Comparison of ENCODE assay signal across 27 cellular contexts in the genomic region with DNA sequence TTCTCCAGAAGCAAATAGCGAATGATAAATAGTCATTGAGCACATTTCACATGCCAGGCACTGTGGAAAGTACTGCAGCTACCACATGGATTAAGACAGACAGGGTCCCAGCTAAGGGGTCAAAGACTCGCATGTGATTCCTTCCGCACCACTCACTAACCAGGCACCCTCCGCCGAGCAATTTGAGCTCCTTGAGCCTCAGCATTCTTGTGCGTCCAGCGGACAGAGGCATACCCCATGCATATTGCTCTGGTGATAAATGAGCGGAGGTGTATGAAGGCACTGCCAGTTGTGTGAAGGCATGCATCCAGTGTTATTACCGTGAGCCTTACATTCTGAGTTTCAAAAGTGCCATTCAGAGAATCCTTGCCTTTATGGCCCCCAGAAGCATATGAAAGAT.
"Had no signal": no experiment of that assay in that cellular context is flagged by ENCODE, and none has a peak within 500 bp of the region (broad histone marks: within the 10 kb centered on the region; RNA-seq: fewer than 3 reads in every experiment).

No MANE protein-coding gene starts in this region.

- H3K9me3 ChIP-seq: left ventricle myocardium inferior, mucosa of descending colon, ovary, vagina had no signal

- H3K4me3 ChIP-seq: left ventricle myocardium inferior, lung, mucosa of descending colon, ovary, skin epidermis, vagina had no signal

- H3K4me3 Mint-ChIP-seq: activated B cell treated with CpG ODN at 0.5 μM for 24 hours; activated CD4-positive, alpha-beta T cell treated with anti-CD3 and anti-CD28 coated beads for 36 hours; activated CD8-positive, alpha-beta memory T cell treated with anti-CD3 and anti-CD28 coated beads, Interleukin-2, amount 10 ng/mL, durations not matched to agents 7 days and 5 days; activated CD8-positive, alpha-beta T cell treated with anti-CD3 and anti-CD28 coated beads, Interleukin-2, amount 10 ng/mL, durations not matched to agents 7 days and 5 days; activated naive CD4-positive, alpha-beta T cell treated with anti-CD3 and anti-CD28 coated beads, Interleukin-2, amount 50 U/mL, for 24 hours; activated naive CD8-positive, alpha-beta T cell treated with anti-CD3 and anti-CD28 coated beads, Interleukin-2, amount 50 U/mL, for 24 hours; natural killer cell treated with Interleukin-12 subunit alpha and Interleukin-12 subunit beta and Interleukin-15 and Interleukin-18, amount 100 ng/mL, for 72 hours; stimulated activated effector memory CD8-positive, alpha-beta T cell treated with anti-CD3 and anti-CD28 coated beads, Interleukin-12 subunit alpha, Interleukin-12 subunit beta, amount 100 ng/mL, for 72 hours; stimulated activated naive CD8-positive, alpha-beta T cell treated with anti-CD3 and anti-CD28 coated beads, Interleukin-15, Interleukin-2, amounts not matched to agents 100 ng/mL and 50 ng/mL, for 24 hours; type B pancreatic cell had no signal

- H3K27me3 ChIP-seq: ovary, vagina had no signal

- H3K27ac Mint-ChIP-seq: activated B cell treated with CpG ODN at 0.5 μM for 24 hours; activated CD4-positive, alpha-beta T cell treated with anti-CD3 and anti-CD28 coated beads for 36 hours; activated CD8-positive, alpha-beta memory T cell treated with anti-CD3 and anti-CD28 coated beads, Interleukin-2, amount 10 ng/mL, durations not matched to agents 7 days and 5 days; activated CD8-positive, alpha-beta T cell treated with anti-CD3 and anti-CD28 coated beads, Interleukin-2, amount 10 ng/mL, durations not matched to agents 7 days and 5 days; activated naive CD4-positive, alpha-beta T cell treated with anti-CD3 and anti-CD28 coated beads, Interleukin-2, amount 50 U/mL, for 24 hours; activated naive CD8-positive, alpha-beta T cell treated with anti-CD3 and anti-CD28 coated beads, Interleukin-2, amount 50 U/mL, for 24 hours; activated T-helper 2 cell treated with anti-CD3 and anti-CD28 coated beads, Interferon-gamma antibody, Interleukin-2, Interleukin-4, amounts not matched to agents 10 μg/mL and 5 μg/mL and 100 μg/mL, durations not matched to agents 14 hours and 24 hours and 36 hours; natural killer cell treated with Interleukin-12 subunit alpha and Interleukin-12 subunit beta and Interleukin-15 and Interleukin-18, amount 100 ng/mL, for 72 hours; progenitor cell of endocrine pancreas; stimulated activated effector memory CD8-positive, alpha-beta T cell treated with anti-CD3 and anti-CD28 coated beads, Interleukin-12 subunit alpha, Interleukin-12 subunit beta, amount 100 ng/mL, for 72 hours; stimulated activated naive CD8-positive, alpha-beta T cell treated with anti-CD3 and anti-CD28 coated beads, Interleukin-15, Interleukin-2, amounts not matched to agents 100 ng/mL and 50 ng/mL, for 24 hours; type B pancreatic cell had no signal

- H3K36me3 ChIP-seq: left ventricle myocardium inferior, ovary, vagina had no signal

- H3K9me3 Mint-ChIP-seq: activated naive CD8-positive, alpha-beta T cell treated with anti-CD3 and anti-CD28 coated beads, Interleukin-2, amount 50 U/mL, for 24 hours; activated T-helper 2 cell treated with anti-CD3 and anti-CD28 coated beads, Interferon-gamma antibody, Interleukin-2, Interleukin-4, amounts not matched to agents 10 μg/mL and 5 μg/mL and 100 μg/mL, durations not matched to agents 14 hours and 24 hours and 36 hours; type B pancreatic cell had no signal

- DNase-seq: activated B cell treated with CpG ODN at 0.5 μM for 24 hours; activated CD4-positive, alpha-beta T cell treated with anti-CD3 and anti-CD28 coated beads for 36 hours; activated CD8-positive, alpha-beta memory T cell treated with anti-CD3 and anti-CD28 coated beads, Interleukin-2, amount 10 ng/mL, durations not matched to agents 7 days and 5 days; activated CD8-positive, alpha-beta T cell treated with anti-CD3 and anti-CD28 coated beads, Interleukin-2, amount 10 ng/mL, durations not matched to agents 7 days and 5 days; activated naive CD8-positive, alpha-beta T cell treated with anti-CD3 and anti-CD28 coated beads, Interleukin-2, amount 50 U/mL, for 24 hours; activated T-cell treated with anti-CD3 and anti-CD28 coated beads, Interleukin-2, amount 50 U/mL, for 48 hours; amygdala; effector CD4-positive, alpha-beta T cell; kidney glomerular epithelial cell; left ventricle myocardium inferior; mucosa of descending colon; ovary; stimulated activated CD4-positive, alpha-beta T cell treated with anti-CD3 and anti-CD28 coated beads, Interleukin-12 subunit alpha, Interleukin-12 subunit beta, amount 100 ng/mL, for 4 hours; stimulated activated CD4-positive, alpha-beta T cell treated with anti-CD3 and anti-CD28 coated beads, Interleukin-4, amount 100 ng/mL, for 24 hours; T-helper 2 cell had no signal

- H3K27me3 Mint-ChIP-seq: activated CD8-positive, alpha-beta memory T cell treated with anti-CD3 and anti-CD28 coated beads, Interleukin-2, amount 10 ng/mL, durations not matched to agents 7 days and 5 days had no signal

- H3K4me1 ChIP-seq: left ventricle myocardium inferior, vagina had no signal

- H3K27ac ChIP-seq: epithelial cell of prostate, left ventricle myocardium inferior, ovary, skin epidermis, vagina had no signal

- H3K36me3 Mint-ChIP-seq: activated CD8-positive, alpha-beta memory T cell treated with anti-CD3 and anti-CD28 coated beads, Interleukin-2, amount 10 ng/mL, durations not matched to agents 7 days and 5 days; activated naive CD4-positive, alpha-beta T cell treated with anti-CD3 and anti-CD28 coated beads, Interleukin-2, amount 50 U/mL, for 24 hours; natural killer cell treated with Interleukin-12 subunit alpha and Interleukin-12 subunit beta and Interleukin-15 and Interleukin-18, amount 100 ng/mL, for 72 hours; stimulated activated effector memory CD8-positive, alpha-beta T cell treated with anti-CD3 and anti-CD28 coated beads, Interleukin-12 subunit alpha, Interleukin-12 subunit beta, amount 100 ng/mL, for 72 hours; type B pancreatic cell had no signal

- H3K4me1 Mint-ChIP-seq: activated B cell treated with CpG ODN at 0.5 μM for 24 hours; activated CD4-positive, alpha-beta T cell treated with anti-CD3 and anti-CD28 coated beads for 36 hours; activated CD8-positive, alpha-beta memory T cell treated with anti-CD3 and anti-CD28 coated beads, Interleukin-2, amount 10 ng/mL, durations not matched to agents 7 days and 5 days; activated naive CD4-positive, alpha-beta T cell treated with anti-CD3 and anti-CD28 coated beads, Interleukin-2, amount 50 U/mL, for 24 hours; activated naive CD8-positive, alpha-beta T cell treated with anti-CD3 and anti-CD28 coated beads, Interleukin-2, amount 50 U/mL, for 24 hours; stimulated activated effector memory CD8-positive, alpha-beta T cell treated with anti-CD3 and anti-CD28 coated beads, Interleukin-12 subunit alpha, Interleukin-12 subunit beta, amount 100 ng/mL, for 72 hours had no signal

- ATAC-seq: activated CD4-positive, alpha-beta T cell treated with anti-CD3 and anti-CD28 coated beads for 36 hours; activated CD8-positive, alpha-beta memory T cell treated with anti-CD3 and anti-CD28 coated beads, Interleukin-2, amount 10 ng/mL, durations not matched to agents 7 days and 5 days; activated CD8-positive, alpha-beta T cell treated with anti-CD3 and anti-CD28 coated beads, Interleukin-2, amount 10 ng/mL, durations not matched to agents 7 days and 5 days; activated naive CD8-positive, alpha-beta T cell treated with anti-CD3 and anti-CD28 coated beads, Interleukin-2, amount 50 U/mL, for 24 hours; mucosa of descending colon; natural killer cell treated with Interleukin-12 subunit alpha and Interleukin-12 subunit beta and Interleukin-15 and Interleukin-18, amount 100 ng/mL, for 72 hours; sciatic nerve; stimulated activated effector memory CD8-positive, alpha-beta T cell treated with anti-CD3 and anti-CD28 coated beads, Interleukin-12 subunit alpha, Interleukin-12 subunit beta, amount 100 ng/mL, for 72 hours had no signal
